ENCODE assay signal across 19 cellular contexts in genomic region chr15:93566777-93567176, GRCh38.
DNase-seq lines count a peak whose midpoint lies in the region; ATAC-seq and TF ChIP-seq lines count a peak whose summit lies in the region.
"Had no signal": no experiment of that assay in that cellular context is flagged by ENCODE, and none has a peak within 500 bp of the region (broad histone marks: within the 10 kb centered on the region; RNA-seq: fewer than 3 reads in every experiment).

No MANE protein-coding gene starts in this region.

- H3K9me3 ChIP-seq in SJCRH30 (replicated peaks): 0 out of 2 replicates have a peak, but pooled peaks cover 3% of the 10 kb centered on the region
- H3K9me3 ChIP-seq in testis: no peaks in the 10 kb centered on the region
- H3K9me3 ChIP-seq: transverse colon had no signal

- DNase-seq in NCI-H345 (lab: John Stamatoyannopoulos, UW): peak; percentile 5
- no peak for DNase-seq in NCI-H345 treated with DMSO at 0.1 percent for 48 hours (lab: John Stamatoyannopoulos, UW; ENCODE audit: unreplicated experiment)
- peak; percentile 86 for DNase-seq in Daoy (ENCODE audit: low read depth)
- DNase-seq in SJCRH30: peak; percentile 66 to 79
- peak; percentile 100 for DNase-seq in foreskin keratinocyte
- DNase-seq in DMS 273 treated with DMSO at 0.1 percent for 48 hours (lab: John Stamatoyannopoulos, UW): no peak
- no peak for DNase-seq in COR-L47 (lab: John Stamatoyannopoulos, UW)
- no peak for DNase-seq in testis
- DNase-seq: activated CD8-positive, alpha-beta memory T cell treated with anti-CD3 and anti-CD28 coated beads, Interleukin-2, amount 50 U/mL, for 48 hours; NCI-H1436; nucleus accumbens; right cardiac atrium; stimulated activated CD4-positive, alpha-beta T cell treated with anti-CD3 and anti-CD28 coated beads, Interleukin-15, amount 100 ng/mL, for 24 hours; stimulated activated naive B cell treated with anti-CD40 and anti-IgM and Interleukin-4, amounts not matched to agents 10 μg/mL and 1 μg/mL and 100 μg/mL, for 72 hours; T1000; transverse colon had no signal

- H3K4me1 ChIP-seq in SJCRH30 (peaks cover 39% of the 10 kb centered on the region), foreskin keratinocyte (peaks cover 21% of the 10 kb centered on the region), testis (no peaks in the 10 kb centered on the region)
- H3K4me1 ChIP-seq: transverse colon had no signal

- peak; percentile 97 for ATAC-seq in foreskin keratinocyte
- ATAC-seq: right cardiac atrium; stimulated activated naive B cell treated with anti-CD40 and anti-IgM and Interleukin-4, amounts not matched to agents 10 μg/mL and 1 μg/mL and 100 μg/mL, for 72 hours had no signal

- intact Hi-C loops in testis (cut with DNase I; ENCODE audit: low total_unique reads): no loop called here

- TF ChIP-seq CTCF in foreskin keratinocyte (conservative IDR thresholded peaks at IDR 0.05): peak; percentile 69
- TF ChIP-seq CTCF in testis (IDR thresholded peaks at IDR 0.05): no peak

- H3K27me3 ChIP-seq in SJCRH30: no peaks in the 10 kb centered on the region
- no peaks in the 10 kb centered on the region for H3K27me3 ChIP-seq in foreskin keratinocyte
- no peaks in the 10 kb centered on the region for H3K27me3 ChIP-seq in testis
- H3K27me3 ChIP-seq: transverse colon had no signal

- H3K36me3 ChIP-seq in SJCRH30 (no peaks in the 10 kb centered on the region), testis (ENCODE audit: low read depth, missing control alignments) (no peaks in the 10 kb centered on the region)
- H3K36me3 ChIP-seq: transverse colon had no signal

- 68 to 74% methylated on average over 3 of the region's 3 CpGs for WGBS in testis, 2 donors

- TF ChIP-seq POLR2A in testis (IDR thresholded peaks at IDR 0.05): no peak

- no peak overlapping the region for H3K4me3 ChIP-seq in SJCRH30
- no peak overlapping the region for H3K4me3 ChIP-seq in testis
- H3K4me3 ChIP-seq: coronary artery, SK-N-MC, transverse colon had no signal

- H3K27ac ChIP-seq in SJCRH30 (peak overlapping the region; percentile 45), foreskin keratinocyte (no peak overlapping the region), testis (no peak overlapping the region)
- H3K27ac ChIP-seq: C4-2B, coronary artery, SK-N-MC, transverse colon had no signal

Comparison
In these comparisons a context has a peak if more than half of its experiments do, and no peak if none do; other contexts are left out.
1. DNase-seq: peak in NCI-H345 (single experiment), Daoy (single experiment), SJCRH30 (2 of 2) and foreskin keratinocyte (2 of 2); none in NCI-H345 treated with DMSO at 0.1 percent for 48 hours (single experiment), DMS 273 treated with DMSO at 0.1 percent for 48 hours (single experiment), COR-L47 (single experiment) and testis (single experiment).